8 cellular contexts compared by ENCODE assay signal in the genomic region with DNA sequence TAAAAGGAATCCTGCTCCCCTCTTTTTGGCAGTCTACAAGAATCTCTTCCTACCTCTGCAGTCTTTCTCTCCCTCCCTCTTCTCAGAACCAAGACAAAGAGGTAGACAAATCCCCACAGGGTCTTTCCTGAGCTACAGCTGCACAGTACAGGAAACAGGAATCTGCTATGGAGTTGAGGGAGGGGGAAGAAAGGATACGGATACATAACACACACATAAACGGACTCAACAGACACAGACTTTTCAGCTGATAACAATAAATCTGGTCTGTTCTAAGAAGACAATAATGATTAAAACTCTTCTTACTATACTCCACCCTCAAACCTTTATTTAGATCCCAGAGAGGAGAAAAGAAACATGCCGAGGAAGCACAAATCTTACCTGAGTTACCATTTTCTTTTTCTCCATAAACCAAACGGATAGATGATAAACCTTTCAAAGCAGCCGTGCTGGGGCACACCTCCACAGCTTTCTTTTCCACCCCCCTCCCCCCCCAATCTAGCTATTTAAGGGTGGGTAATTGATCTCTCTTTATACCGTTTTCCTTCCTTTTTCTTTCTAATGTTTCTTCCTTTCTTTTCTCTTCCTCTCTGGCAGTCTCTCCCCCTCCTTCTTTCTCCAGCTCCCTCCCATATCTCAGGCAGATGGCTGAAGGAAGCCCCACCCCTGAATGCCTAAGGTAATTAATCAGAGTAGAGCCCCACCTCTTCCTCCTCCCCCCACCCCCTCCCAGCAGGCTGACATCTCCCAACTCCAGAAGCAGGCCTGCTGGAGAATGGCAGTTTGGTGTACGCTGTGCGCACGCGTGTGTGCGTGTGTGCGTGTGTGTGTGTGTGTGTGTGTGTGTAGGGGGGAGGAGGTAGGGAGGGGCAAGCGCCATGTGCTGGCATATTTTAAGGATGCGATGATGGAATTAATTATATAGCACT.
A peak's percentile ranks its signal among the peaks of the same experiment; 100 is the strongest.
DNase-seq lines count a peak whose midpoint lies in the region; ATAC-seq and TF ChIP-seq lines count a peak whose summit lies in the region.

No MANE protein-coding gene starts in this region.

- peaks cover 80% of the 10 kb centered on the region for H3K79me2 ChIP-seq in hepatocyte

- no peaks in the 10 kb centered on the region for H3K27me3 ChIP-seq in hepatocyte
- no peaks in the 10 kb centered on the region for H3K27me3 ChIP-seq in rectal smooth muscle tissue (ENCODE audit: control insufficient read depth, insufficient read depth, low read length)

- no peak overlapping the region for H3K9ac ChIP-seq in rectal smooth muscle tissue (ENCODE audit: low read length)

- H3K36me3 ChIP-seq in hepatocyte (replicated peaks; ENCODE audit: insufficient read depth, low read depth) (no peaks in the 10 kb centered on the region), rectal smooth muscle tissue (ENCODE audit: control insufficient read depth, insufficient read depth, low read length) (no peaks in the 10 kb centered on the region)

- H3K4me1 ChIP-seq in hepatocyte (ENCODE audit: insufficient read depth) (peaks cover 17% of the 10 kb centered on the region), rectal smooth muscle tissue (ENCODE audit: control insufficient read depth, insufficient read depth, low read length) (peaks cover 21% of the 10 kb centered on the region)

- WGBS in hepatocyte (ENCODE audit: low lambda C conversion rate, missing lambda C conversion rate): 6% methylated on average over 13 of the region's 14 CpGs

- peak overlapping the region; percentile 81 for H3K4me3 ChIP-seq in astrocyte of the spinal cord (ENCODE audit: low read depth, low read length)
- peak overlapping the region; percentile 64 for H3K4me3 ChIP-seq in hepatocyte
- H3K4me3 ChIP-seq in rectal smooth muscle tissue (ENCODE audit: low read length): peak overlapping the region; percentile 54

- DNase-seq in activated naive CD4-positive, alpha-beta T cell treated with anti-CD3 and anti-CD28 coated beads, Interleukin-2, amount 50 U/mL, for 16 hours: peak; percentile 11
- DNase-seq in activated naive CD4-positive, alpha-beta T cell treated with Interleukin-2 at 50 U/mL for 16 hours: no peak
- DNase-seq in NCI-H446 treated with DMSO at 0.1 percent for 48 hours (lab: John Stamatoyannopoulos, UW) (peak; percentile 93), astrocyte of the spinal cord (ENCODE audit: low read depth, low spot score) (peak; percentile 97), hepatocyte (ENCODE audit: low spot score) (peak; percentile 95)

- peak overlapping the region; percentile 79 for H3K4me2 ChIP-seq in hepatocyte

- no peaks in the 10 kb centered on the region for H3K9me3 ChIP-seq in hepatocyte (ENCODE audit: low read depth)

- in situ Hi-C loops in astrocyte of the spinal cord (cut with HindIII; ENCODE audit: low sequenced_read_pairs): no loop called here

- TF ChIP-seq CTCF in astrocyte of the spinal cord (IDR thresholded peaks at IDR 0.05; ENCODE audit: low read depth, low read length): no peak
- TF ChIP-seq CTCF in hepatocyte (IDR thresholded peaks at IDR 0.05; ENCODE audit: poor library complexity): no peak

- H3K9me2 ChIP-seq in hepatocyte (replicated peaks; ENCODE audit: insufficient read depth): no peaks in the 10 kb centered on the region

- ATAC-seq in HG03442 (IDR thresholded peaks at IDR 0.05; ENCODE audit: unreplicated experiment) (no peak), HG03045 (IDR thresholded peaks at IDR 0.05; ENCODE audit: unreplicated experiment) (no peak)

- H2AFZ ChIP-seq in hepatocyte: peak overlapping the region; percentile 8

- H3K27ac ChIP-seq in hepatocyte: peak overlapping the region; percentile 88
- peak overlapping the region; percentile 65 for H3K27ac ChIP-seq in rectal smooth muscle tissue (ENCODE audit: low read depth, low read length)

- H4K20me1 ChIP-seq in hepatocyte (ENCODE audit: insufficient read depth, poor library complexity, severe bottlenecking): peaks cover 4% of the 10 kb centered on the region
